Comparison of ENCODE assay signal across 8 cellular contexts in genomic region chr12:19439059-19440018, GRCh38. TPM values are rescaled to one million over a fixed set of nuclear protein-coding genes. Genes with fewer than 3 reads are reported as not detected.
A peak's percentile ranks its signal among the peaks of the same experiment; 100 is the strongest.
DNase-seq lines count a peak whose midpoint lies in the region; ATAC-seq lines count a peak whose summit lies in the region.

Gene AEBP2, plus strand, starts transcription at chr12:19439492. Its CDS starts 208 bp downstream, at chr12:19439700.

- DNase-seq in AML-193 (lab: John Stamatoyannopoulos, UW) (peak; percentile 83 to 87), NCI-H524 treated with DMSO at 0.1 percent for 48 hours (lab: John Stamatoyannopoulos, UW) (peak; percentile 18), left colon (peak; percentile 90 to 93)
- peak; percentile 89 for DNase-seq in activated CD4-positive, alpha-beta T cell treated with anti-CD3 and anti-CD28 coated beads for 48 hours
- peak; percentile 73 to 83 for DNase-seq in stimulated activated CD4-positive, alpha-beta T cell treated with anti-CD3 and anti-CD28 coated beads, Interleukin-1b, Interleukin-23, amount 100 ng/mL, for 4 hours (ENCODE audit: low read depth in 2 of 2)

- intact Hi-C loops in left colon (cut with DNase I, micrococcal nuclease) = no loop called here

- H3K27ac ChIP-seq in cingulate gyrus (ENCODE audit: low read depth, low read length) = peak within 1 kb of the TSS; percentile 89

- ATAC-seq in GM19043 (IDR thresholded peaks at IDR 0.05; ENCODE audit: low read depth, unreplicated experiment) (peak; percentile 78), HG03354 (IDR thresholded peaks at IDR 0.05; ENCODE audit: poor library complexity, severe bottlenecking, unreplicated experiment) (peak; percentile 86), left colon (peak; percentile 96)

RNA-seq across cellular contexts. Expression of gene AEBP2, which starts in this region (rescaled TPM):
- total RNA-seq in left colon = 10 to 100 TPM; 32.4 to 35.4 TPM

Comparison
In these comparisons a context has a peak if more than half of its experiments do, and no peak if none do; other contexts are left out.
1. Peak in every context shown above with its lines: DNase-seq, ATAC-seq and H3K27ac ChIP-seq.
2. DNase-seq: peak in every context shown above with its lines; median percentile 92 in left colon; 89 in activated CD4-positive, alpha-beta T cell treated with anti-CD3 and anti-CD28 coated beads for 48 hours; 85 in AML-193; 78 in stimulated activated CD4-positive, alpha-beta T cell treated with anti-CD3 and anti-CD28 coated beads, Interleukin-1b, Interleukin-23, amount 100 ng/mL, for 4 hours; 18 in NCI-H524 treated with DMSO at 0.1 percent for 48 hours.